Comparison of ENCODE assay signal across 8 cellular contexts in genomic region chr11:848380-848931, GRCh38. TPM values are rescaled to one million over a fixed set of nuclear protein-coding genes. Genes with fewer than 3 reads are reported as not detected.
DNase-seq lines count a peak whose midpoint lies in the region; ATAC-seq, FAIRE-seq and TF ChIP-seq lines count a peak whose summit lies in the region.

No MANE protein-coding gene starts in this region.

- H3K4me1 Mint-ChIP-seq in activated T-helper 17 cell treated with anti-CD3 and anti-CD28 coated beads, Interleukin-2, amount 50 U/mL, for 72 hours, result no peaks in the 10 kb centered on the region

- H3K27ac ChIP-seq in gastroesophageal sphincter (peak overlapping the region in 1 of 4 donors; percentile 61), small intestine (ENCODE audit: low read depth in 1 of 2, low read length in 1 of 2) (no peak overlapping the region)

- peak overlapping the region; percentile 14 for H3K9ac ChIP-seq in NT2/D1 (ENCODE audit: insufficient read length, low read depth)

- H3K9me3 ChIP-seq in NT2/D1 (ENCODE audit: insufficient read depth, low read length) (no peaks in the 10 kb centered on the region), gastroesophageal sphincter (no peaks in the 10 kb centered on the region), small intestine (ENCODE audit: control insufficient read depth, low read depth) (no peaks in the 10 kb centered on the region)

- TF ChIP-seq CTCF in GM12875 (IDR thresholded peaks at IDR 0.05; ENCODE audit: borderline replicate concordance, insufficient read depth, low read depth, low read length) (peak; percentile 98), gastroesophageal sphincter (IDR thresholded peaks at IDR 0.05) (peak in 3 of 4 experiments; percentile 83 to 96 (median 84))

- H3K36me3 ChIP-seq in NT2/D1 (ENCODE audit: insufficient read depth, insufficient read length, low read length) (peaks cover 16% of the 10 kb centered on the region), gastroesophageal sphincter (peaks cover 0 to 35% of the 10 kb centered on the region in 2 donors), small intestine (ENCODE audit: control insufficient read depth in 2 of 2, insufficient read depth in 2 of 2, low read length in 2 of 2) (no peaks in the 10 kb centered on the region)

- H3K4me1 ChIP-seq in NT2/D1 (ENCODE audit: insufficient read depth, insufficient read length) (peaks cover 51% of the 10 kb centered on the region), gastroesophageal sphincter (peaks cover 0 to 99% (median 45%) of the 10 kb centered on the region in 3 donors), small intestine (ENCODE audit: control insufficient read depth in 2 of 2, insufficient read depth in 1 of 2, low read depth in 1 of 2, low read length in 1 of 2) (peaks cover 0 to 4% of the 10 kb centered on the region in 2 donors)

- H3K9me3 Mint-ChIP-seq in activated T-helper 17 cell treated with anti-CD3 and anti-CD28 coated beads, Interleukin-2, amount 50 U/mL, for 72 hours, result no peaks in the 10 kb centered on the region

- FAIRE-seq in small intestine (lab: Jason Lieb, UNC), result no peak

- no peak for TF ChIP-seq EP300 in gastroesophageal sphincter (IDR thresholded peaks at IDR 0.05)

- H3K4me3 ChIP-seq in GM12875 (ENCODE audit: low read depth, low read length) (no peak overlapping the region), NT2/D1 (ENCODE audit: insufficient read length, low read depth) (no peak overlapping the region), gastroesophageal sphincter (peak overlapping the region in 1 of 2 donors; percentile 52), small intestine (ENCODE audit: low read depth in 1 of 2, low read length in 2 of 2) (no peak overlapping the region)

- peak; percentile 68 for ATAC-seq in activated T-helper 17 cell treated with anti-CD3 and anti-CD28 coated beads, Interleukin-2, amount 50 U/mL, for 72 hours (replicated peaks)
- no peak for ATAC-seq in gastroesophageal sphincter
- ATAC-seq in GM21723 (IDR thresholded peaks at IDR 0.05; ENCODE audit: unreplicated experiment), result no peak

- WGBS in gastroesophageal sphincter (ENCODE audit: low coverage in 1 of 2), 2 donors, result no CpG with 5 or more reads among the region's 14 CpGs
- 3 to 22% (median 11%) methylated on average over 9 to 14 of the region's 14 CpGs for WGBS in small intestine, 3 donors

- H3K27me3 ChIP-seq in NT2/D1 (ENCODE audit: insufficient read depth, insufficient read length), result no peaks in the 10 kb centered on the region
- peaks cover 16% of the 10 kb centered on the region for H3K27me3 ChIP-seq in gastroesophageal sphincter
- H3K27me3 ChIP-seq in small intestine (ENCODE audit: control insufficient read depth in 2 of 2, insufficient read depth in 2 of 2, low read length in 2 of 2), result peaks cover 0 to 6% of the 10 kb centered on the region in 2 donors

- peak overlapping the region; percentile 53 for H3K4me3 Mint-ChIP-seq in activated T-helper 17 cell treated with anti-CD3 and anti-CD28 coated beads, Interleukin-2, amount 50 U/mL, for 72 hours

- DNase-seq in NT2/D1 (ENCODE audit: low read depth, low spot score) (no peak), small intestine (peak; percentile 44), NCI-H774 (lab: John Stamatoyannopoulos, UW) (no peak), SW480 (ENCODE audit: low spot score) (no peak)

- no peaks in the 10 kb centered on the region for H3K36me3 Mint-ChIP-seq in activated T-helper 17 cell treated with anti-CD3 and anti-CD28 coated beads, Interleukin-2, amount 50 U/mL, for 72 hours (ENCODE audit: low read depth)

- TF ChIP-seq POLR2A in gastroesophageal sphincter (IDR thresholded peaks at IDR 0.05), result no peak

- no peaks in the 10 kb centered on the region for H3K27me3 Mint-ChIP-seq in activated T-helper 17 cell treated with anti-CD3 and anti-CD28 coated beads, Interleukin-2, amount 50 U/mL, for 72 hours

- no peak overlapping the region for H3K27ac Mint-ChIP-seq in activated T-helper 17 cell treated with anti-CD3 and anti-CD28 coated beads, Interleukin-2, amount 50 U/mL, for 72 hours

RNA-seq across cellular contexts. Expression of gene TSPAN4, which starts 5.8 kb away (rescaled TPM):
- total RNA-seq in activated T-helper 17 cell treated with anti-CD3 and anti-CD28 coated beads, Interleukin-2, amount 50 U/mL, for 72 hours, result 10 to 100 TPM in 1 of 2 donors, 1 to 10 TPM in 1; 6.0 to 11.2 TPM
- total RNA-seq in gastroesophageal sphincter, result 100 to 1,000 TPM in 3 of 4 donors, 10 to 100 TPM in 1; 66.5 to 115 (median 112) TPM
- polyA plus RNA-seq in small intestine, result 10 to 100 TPM in 1 of 3 donors, 1 to 10 TPM in 2; 5.1 to 53.3 (median 7.3) TPM

RNA-seq across cellular contexts. Expression of gene POLR2L, which starts 6.1 kb away (rescaled TPM):
- 100 to 1,000 TPM in 1 of 2 donors, 10 to 100 TPM in 1; 41.2 to 106 TPM for total RNA-seq in activated T-helper 17 cell treated with anti-CD3 and anti-CD28 coated beads, Interleukin-2, amount 50 U/mL, for 72 hours
- total RNA-seq in gastroesophageal sphincter, result 10 to 100 TPM; 65.5 to 86.0 (median 71.8) TPM
- polyA plus RNA-seq in small intestine, result 100 to 1,000 TPM; 124 to 140 (median 139) TPM

RNA-seq across cellular contexts. Expression of gene CD151, which starts 15.7 kb away (rescaled TPM):
- 10 to 100 TPM; 61.5 to 74.6 TPM for total RNA-seq in activated T-helper 17 cell treated with anti-CD3 and anti-CD28 coated beads, Interleukin-2, amount 50 U/mL, for 72 hours
- total RNA-seq in gastroesophageal sphincter, result 100 to 1,000 TPM; 277 to 794 (median 465) TPM
- 100 to 1,000 TPM; 187 to 359 (median 242) TPM for polyA plus RNA-seq in small intestine

RNA-seq across cellular contexts. Expression of gene CRACR2B, which starts 20.7 kb away (rescaled TPM):
- 1 to 10 TPM; 1.4 to 1.9 TPM for total RNA-seq in activated T-helper 17 cell treated with anti-CD3 and anti-CD28 coated beads, Interleukin-2, amount 50 U/mL, for 72 hours
- 10 to 100 TPM in 1 of 4 donors, 1 to 10 TPM in 3; 4.1 to 10.3 (median 6.4) TPM for total RNA-seq in gastroesophageal sphincter
- polyA plus RNA-seq in small intestine, result 10 to 100 TPM; 47.3 to 88.8 (median 83.0) TPM

RNA-seq across cellular contexts. Expression of gene PNPLA2, which starts 29.7 kb away (rescaled TPM):
- total RNA-seq in activated T-helper 17 cell treated with anti-CD3 and anti-CD28 coated beads, Interleukin-2, amount 50 U/mL, for 72 hours, result 10 to 100 TPM; 36.8 to 39.3 TPM
- total RNA-seq in gastroesophageal sphincter, result 10 to 100 TPM; 39.7 to 79.4 (median 58.9) TPM
- polyA plus RNA-seq in small intestine, result 100 to 1,000 TPM in 2 of 3 donors, 10 to 100 TPM in 1; 66.2 to 250 (median 190) TPM

Comparison
In these comparisons a context has a peak if more than half of its experiments do, and no peak if none do; other contexts are left out.
1. RNA of gene TSPAN4, which starts 5.8 kb away (total RNA-seq): 66.5 to 115 TPM in gastroesophageal sphincter; 6.0 to 11.2 TPM in activated T-helper 17 cell treated with anti-CD3 and anti-CD28 coated beads, Interleukin-2, amount 50 U/mL, for 72 hours; every median in the first group is over 4 times any median in the second.